In the genomic region with DNA sequence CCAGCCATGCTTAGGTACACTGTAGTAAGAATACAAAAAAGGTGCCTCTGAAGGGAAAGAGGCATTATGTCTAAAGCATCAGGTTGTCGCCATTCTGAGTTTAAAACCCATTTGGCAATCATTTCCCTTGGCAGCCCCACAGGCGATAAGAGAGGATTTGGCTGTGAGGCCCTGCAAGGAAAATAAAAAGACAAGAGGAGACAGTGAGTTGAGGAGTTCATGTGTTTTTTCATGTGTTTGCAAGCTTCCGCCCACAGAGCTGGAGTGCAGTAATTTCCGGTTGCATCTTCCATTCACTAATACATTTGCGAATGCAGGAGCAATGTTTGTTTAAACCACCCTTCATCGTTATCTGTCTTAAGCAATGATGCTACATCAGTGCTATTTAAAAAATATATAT, we compare ENCODE assay signal across 27 cellular contexts.
DNase-seq lines count a peak whose midpoint lies in the region; TF ChIP-seq lines count a peak whose summit lies in the region.
"Had no signal": no experiment of that assay in that cellular context is flagged by ENCODE, and none has a peak within 500 bp of the region (broad histone marks: within the 10 kb centered on the region; RNA-seq: fewer than 3 reads in every experiment).

No MANE protein-coding gene starts in this region.

- no peak overlapping the region for H3K27ac Mint-ChIP-seq in activated T-cell treated with anti-CD3 and anti-CD28 coated beads, Interleukin-2, amount 50 U/mL, for 24 hours
- H3K27ac Mint-ChIP-seq in neural progenitor cell: no peak overlapping the region
- H3K27ac Mint-ChIP-seq: activated naive CD4-positive, alpha-beta T cell treated with anti-CD3 and anti-CD28 coated beads, Interleukin-2, amount 10 ng/mL, durations not matched to agents 7 days and 5 days; CD4-positive, CD25-positive, alpha-beta regulatory T cell; endodermal cell; naive B cell had no signal

- H3K27ac ChIP-seq in neuronal stem cell (replicated peaks; ENCODE audit: low read length): no peak overlapping the region
- no peak overlapping the region for H3K27ac ChIP-seq in neural progenitor cell
- H3K27ac ChIP-seq: cardiac muscle cell, esophagus muscularis mucosa, gastrocnemius medialis, skin epidermis, stomach, tibial artery had no signal

- no peak overlapping the region for H3K14ac ChIP-seq in neuronal stem cell (ENCODE audit: low read length)

- no peak overlapping the region for H2BK5ac ChIP-seq in neuronal stem cell (ENCODE audit: low read length)

- H2AFZ ChIP-seq in neuronal stem cell (ENCODE audit: low read length): peak overlapping the region; percentile 15
- H2AFZ ChIP-seq in neural progenitor cell (replicated peaks): no peak overlapping the region

- H2BK12ac ChIP-seq in neuronal stem cell (ENCODE audit: low read length): no peak overlapping the region

- WGBS in neuronal stem cell (ENCODE audit: extremely low coverage in 2 of 2, insufficient read length in 2 of 2, insufficient replicate concordance in 1 of 2), 2 donors: no CpG with 5 or more reads among the region's 6 CpGs

- peaks cover 0 to 1% of the 10 kb centered on the region in 2 donors for H3K4me1 ChIP-seq in neuronal stem cell (ENCODE audit: control insufficient read depth in 2 of 2, insufficient read depth in 1 of 2, low read depth in 1 of 2, low read length in 2 of 2)
- H3K4me1 ChIP-seq in neural progenitor cell: no peaks in the 10 kb centered on the region
- H3K4me1 ChIP-seq: gastrocnemius medialis, stomach, tibial artery had no signal

- H3K27me3 ChIP-seq in neuronal stem cell (ENCODE audit: control insufficient read depth in 3 of 3, insufficient read depth in 3 of 3, low read depth in 1 of 3, low read length in 3 of 3) (no peaks in the 10 kb centered on the region), neural progenitor cell (no peaks in the 10 kb centered on the region)
- H3K27me3 ChIP-seq: cardiac muscle cell, esophagus muscularis mucosa, gastrocnemius medialis, stomach, tibial artery had no signal

- H3K23ac ChIP-seq in neuronal stem cell (ENCODE audit: low read depth, low read length, poor library complexity): no peak overlapping the region

- no peak overlapping the region for H3K4ac ChIP-seq in neuronal stem cell (ENCODE audit: low read length)

- H2BK120ac ChIP-seq in neuronal stem cell (ENCODE audit: low read depth, low read length): no peak overlapping the region

- TF ChIP-seq CTCF in neural progenitor cell (IDR thresholded peaks at IDR 0.05): no peak

- H3K4me3 Mint-ChIP-seq in activated T-cell treated with anti-CD3 and anti-CD28 coated beads, Interleukin-2, amount 50 U/mL, for 24 hours: no peak overlapping the region
- no peak overlapping the region for H3K4me3 Mint-ChIP-seq in neural progenitor cell
- H3K4me3 Mint-ChIP-seq: activated naive CD4-positive, alpha-beta T cell treated with anti-CD3 and anti-CD28 coated beads, Interleukin-2, amount 10 ng/mL, durations not matched to agents 7 days and 5 days; CD4-positive, CD25-positive, alpha-beta regulatory T cell; endodermal cell; naive B cell had no signal

- H3K9me3 Mint-ChIP-seq in activated T-cell treated with anti-CD3 and anti-CD28 coated beads, Interleukin-2, amount 50 U/mL, for 24 hours: no peaks in the 10 kb centered on the region
- peaks cover 2% of the 10 kb centered on the region for H3K9me3 Mint-ChIP-seq in neural progenitor cell
- H3K9me3 Mint-ChIP-seq: activated naive CD4-positive, alpha-beta T cell treated with anti-CD3 and anti-CD28 coated beads, Interleukin-2, amount 10 ng/mL, durations not matched to agents 7 days and 5 days; endodermal cell had no signal

- H3K9ac ChIP-seq in neuronal stem cell (ENCODE audit: low read depth, low read length, poor library complexity) (no peak overlapping the region), neural progenitor cell (no peak overlapping the region)

- no peak overlapping the region for H3K18ac ChIP-seq in neuronal stem cell (ENCODE audit: low read length)

- H3K4me2 ChIP-seq in neuronal stem cell (ENCODE audit: insufficient read depth, low read length, poor library complexity, severe bottlenecking) (no peak overlapping the region), neural progenitor cell (no peak overlapping the region)

- no peak overlapping the region for H4K91ac ChIP-seq in neuronal stem cell (ENCODE audit: low read depth, low read length, poor library complexity)

- H4K8ac ChIP-seq in neuronal stem cell (ENCODE audit: low read depth, low read length): no peak overlapping the region

- peaks cover 15% of the 10 kb centered on the region for H3K27me3 Mint-ChIP-seq in activated T-cell treated with anti-CD3 and anti-CD28 coated beads, Interleukin-2, amount 50 U/mL, for 24 hours
- no peaks in the 10 kb centered on the region for H3K27me3 Mint-ChIP-seq in neural progenitor cell (ENCODE audit: insufficient read depth, low read depth)
- H3K27me3 Mint-ChIP-seq: activated naive CD4-positive, alpha-beta T cell treated with anti-CD3 and anti-CD28 coated beads, Interleukin-2, amount 10 ng/mL, durations not matched to agents 7 days and 5 days had no signal

- no peaks in the 10 kb centered on the region for H3K36me3 Mint-ChIP-seq in activated T-cell treated with anti-CD3 and anti-CD28 coated beads, Interleukin-2, amount 50 U/mL, for 24 hours (ENCODE audit: low read depth)
- H3K36me3 Mint-ChIP-seq in neural progenitor cell: no peaks in the 10 kb centered on the region
- H3K36me3 Mint-ChIP-seq: activated naive CD4-positive, alpha-beta T cell treated with anti-CD3 and anti-CD28 coated beads, Interleukin-2, amount 10 ng/mL, durations not matched to agents 7 days and 5 days; CD4-positive, CD25-positive, alpha-beta regulatory T cell; naive B cell had no signal

- no peaks in the 10 kb centered on the region for H4K20me1 ChIP-seq in neural progenitor cell (ENCODE audit: low read depth)

- H3K79me2 ChIP-seq in neural progenitor cell (ENCODE audit: low read depth): no peaks in the 10 kb centered on the region

- DNase-seq in NCI-H748 (lab: John Stamatoyannopoulos, UW; ENCODE audit: unreplicated experiment): peak; percentile 20
- DNase-seq in NCI-H748 treated with DMSO at 0.1 percent for 48 hours (lab: John Stamatoyannopoulos, UW): no peak
- peak; percentile 97 for DNase-seq in NCI-H2029 treated with DMSO at 0.1 percent for 48 hours (lab: John Stamatoyannopoulos, UW)
- peak; percentile 41 for DNase-seq in cerebellum (ENCODE audit: low spot score)
- no peak for DNase-seq in neuronal stem cell (ENCODE audit: low spot score)
- DNase-seq in activated T-cell treated with anti-CD3 and anti-CD28 coated beads, Interleukin-2, amount 50 U/mL, for 24 hours: no peak
- DNase-seq in neural progenitor cell (ENCODE audit: low spot score): no peak
- no peak for DNase-seq in NCI-H526 (lab: John Stamatoyannopoulos, UW)
- DNase-seq: 8988T; activated CD4-positive, alpha-beta T cell treated with anti-CD3 and anti-CD28 coated beads, Interleukin-2, amount 50 U/mL, for 48 hours; activated naive CD4-positive, alpha-beta T cell treated with anti-CD3 and anti-CD28 coated beads, Interleukin-2, amount 10 ng/mL, durations not matched to agents 7 days and 5 days; amniotic stem cell; CD4-positive, CD25-positive, alpha-beta regulatory T cell; endodermal cell; gastrocnemius medialis; H7; mesendoderm; naive B cell; NCI-H146; NCI-H774; RPMI8226; stimulated activated CD4-positive, alpha-beta T cell treated with anti-CD3 and anti-CD28 coated beads, Interleukin-1b, Interleukin-23, amount 100 ng/mL, for 48 hours; stomach; tibial artery had no signal

- H3K4me3 ChIP-seq in neuronal stem cell (ENCODE audit: low read length in 2 of 2): no peak overlapping the region
- no peak overlapping the region for H3K4me3 ChIP-seq in neural progenitor cell
- H3K4me3 ChIP-seq: cardiac muscle cell, esophagus muscularis mucosa, gastrocnemius medialis, skin epidermis, stomach, tibial artery had no signal

- no peaks in the 10 kb centered on the region for H3K4me1 Mint-ChIP-seq in activated T-cell treated with anti-CD3 and anti-CD28 coated beads, Interleukin-2, amount 50 U/mL, for 24 hours (ENCODE audit: low read depth)
- H3K4me1 Mint-ChIP-seq in neural progenitor cell: peaks cover 9% of the 10 kb centered on the region
- H3K4me1 Mint-ChIP-seq: activated naive CD4-positive, alpha-beta T cell treated with anti-CD3 and anti-CD28 coated beads, Interleukin-2, amount 10 ng/mL, durations not matched to agents 7 days and 5 days; CD4-positive, CD25-positive, alpha-beta regulatory T cell had no signal

- H3F3A ChIP-seq in neural progenitor cell (ENCODE audit: low read depth): no peaks in the 10 kb centered on the region

- H2AK5ac ChIP-seq in neuronal stem cell (ENCODE audit: low read depth, low read length): no peak overlapping the region

- no peaks in the 10 kb centered on the region for H3K79me1 ChIP-seq in neuronal stem cell (ENCODE audit: low read depth, low read length)

- no peaks in the 10 kb centered on the region for H3K36me3 ChIP-seq in neuronal stem cell (replicated peaks in 1 of 2; ENCODE audit: control insufficient read depth in 2 of 2, insufficient read depth in 2 of 2, low read length in 2 of 2)
- no peaks in the 10 kb centered on the region for H3K36me3 ChIP-seq in neural progenitor cell
- H3K36me3 ChIP-seq: cardiac muscle cell, esophagus muscularis mucosa, gastrocnemius medialis, stomach, tibial artery had no signal

- no peak overlapping the region for H2BK15ac ChIP-seq in neuronal stem cell (ENCODE audit: low read length)

- H3K9me3 ChIP-seq in neuronal stem cell (replicated peaks in 1 of 2; ENCODE audit: control insufficient read depth in 2 of 2, insufficient read depth in 1 of 2, low read depth in 1 of 2, low read length in 2 of 2) (no peaks in the 10 kb centered on the region), neural progenitor cell (ENCODE audit: low read depth) (no peaks in the 10 kb centered on the region)
- H3K9me3 ChIP-seq: esophagus muscularis mucosa, gastrocnemius medialis, stomach, tibial artery had no signal

Comparison
In these comparisons a context has a peak if more than half of its experiments do, and no peak if none do; other contexts are left out.
1. DNase-seq: peak in NCI-H748 (single experiment), NCI-H2029 treated with DMSO at 0.1 percent for 48 hours (single experiment) and cerebellum (single experiment); none in NCI-H748 treated with DMSO at 0.1 percent for 48 hours (single experiment), neuronal stem cell (single experiment), activated T-cell treated with anti-CD3 and anti-CD28 coated beads, Interleukin-2, amount 50 U/mL, for 24 hours (single experiment), neural progenitor cell (single experiment) and NCI-H526 (0 of 2).